Comparison of ENCODE assay signal across 20 cellular contexts in the genomic region with DNA sequence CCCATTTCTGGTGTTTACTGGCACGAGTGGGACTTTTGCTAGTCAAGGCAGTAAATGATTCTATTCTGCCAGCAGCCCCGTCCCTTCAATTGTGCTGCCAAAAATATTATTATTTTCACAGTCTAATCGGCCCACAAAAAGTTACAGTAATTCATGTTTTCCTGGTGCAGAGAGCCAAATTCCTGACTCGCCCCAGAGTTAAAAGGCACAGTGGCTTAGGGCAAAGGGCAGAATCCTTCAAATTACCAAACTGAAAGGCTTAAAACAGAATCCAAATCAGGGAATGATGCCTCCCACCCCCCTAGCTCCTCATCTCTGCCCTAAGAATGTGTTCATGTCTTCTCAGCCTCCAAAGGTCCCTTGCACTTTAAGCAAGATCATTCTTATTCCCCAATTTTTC.
"Had no signal": no experiment of that assay in that cellular context is flagged by ENCODE, and none has a peak within 500 bp of the region (broad histone marks: within the 10 kb centered on the region; RNA-seq: fewer than 3 reads in every experiment).

No MANE protein-coding gene starts in this region.

- H3K9me3 ChIP-seq: SJSA1 had no signal

- H3K9ac ChIP-seq: KMS-11 had no signal

- H3K36me3 ChIP-seq: SJSA1 had no signal

- H3K27me3 ChIP-seq: SJSA1 had no signal

- DNase-seq: IMR-90, Kasumi-1, MM.1S, NCI-H1092 treated with DMSO at 0.1 percent for 48 hours, NCI-H1436, NCI-H187, NCI-H2029, NCI-H2081 treated with DMSO at 0.1 percent for 48 hours, NCI-H2171, NCI-H226, NCI-H510A, NCI-H524 treated with DMSO at 0.1 percent for 48 hours, NCI-H774, Right ventricle myocardium superior, RPMI8226, SIG-M5, SW 1271 had no signal

- H3K4me3 ChIP-seq: SJSA1, SK-N-MC had no signal

- H3K27ac ChIP-seq: KMS-11, SJSA1, SK-N-MC had no signal
